Comparison of ENCODE assay signal across 15 cellular contexts in genomic region chr20:53281557-53282117, GRCh38.
DNase-seq lines count a peak whose midpoint lies in the region; ATAC-seq and TF ChIP-seq lines count a peak whose summit lies in the region.
"Had no signal": no experiment of that assay in that cellular context is flagged by ENCODE, and none has a peak within 500 bp of the region (broad histone marks: within the 10 kb centered on the region; RNA-seq: fewer than 3 reads in every experiment).

No MANE protein-coding gene starts in this region.

- H3K79me2 ChIP-seq in H9 (ENCODE audit: insufficient read depth, low read length): no peaks in the 10 kb centered on the region
- no peaks in the 10 kb centered on the region for H3K79me2 ChIP-seq in neural progenitor cell (ENCODE audit: low read depth)

- H3K36me3 ChIP-seq in iPS-18a (ENCODE audit: control insufficient read depth, low read depth, low read length): no peaks in the 10 kb centered on the region
- H3K36me3 ChIP-seq in neural progenitor cell: no peaks in the 10 kb centered on the region
- H3K36me3 ChIP-seq in gastrocnemius medialis: no peaks in the 10 kb centered on the region

- H3K4me1 ChIP-seq in H9 (ENCODE audit: insufficient read depth, low read length) (peaks cover 15% of the 10 kb centered on the region), iPS-18a (ENCODE audit: control insufficient read depth, low read depth, low read length) (peaks cover 35% of the 10 kb centered on the region), neural progenitor cell (peaks cover 11% of the 10 kb centered on the region), gastrocnemius medialis (no peaks in the 10 kb centered on the region)

- peaks cover 0 to 4% of the 10 kb centered on the region in 2 experiments; a peak in 1 of 5 replicates for H3K9me3 Mint-ChIP-seq in H9
- no peaks in the 10 kb centered on the region for H3K9me3 Mint-ChIP-seq in WTC11
- no peaks in the 10 kb centered on the region for H3K9me3 Mint-ChIP-seq in neural progenitor cell
- H3K9me3 Mint-ChIP-seq: CD4-positive, alpha-beta memory T cell had no signal

- POLR2A ChIA-PET in WTC11 (lab: Charles Lee): interaction anchor here (0.6 kb wide), 1 partner anchor 220 kb away, joined by 7 read pairs; no protein-coding TSS in a partner anchor

- intact Hi-C loops in gastrocnemius medialis (cut with DNase I; ENCODE audit: low total_unique reads): loop anchor here (10.0 kb wide), 1 partner anchor 93 kb away; no protein-coding TSS in a partner anchor

- H4K8ac ChIP-seq in H9 (replicated peaks; ENCODE audit: insufficient read length, low read depth, low read length): no peak overlapping the region

- H2AK5ac ChIP-seq in H9 (ENCODE audit: insufficient read length, low read length): no peak overlapping the region

- no peak overlapping the region for H2BK20ac ChIP-seq in H9 (ENCODE audit: low read depth, low read length, poor library complexity, severe bottlenecking)

- ATAC-seq in WTC11: peak; percentile 64
- no peak for ATAC-seq in GM18861 (IDR thresholded peaks at IDR 0.05; ENCODE audit: unreplicated experiment)
- no peak for ATAC-seq in gastrocnemius medialis

- 0 out of 7 replicates have a peak overlapping the region, but pooled peaks of 2 of the 3 experiments have one; percentile 57 to 76 for H3K27ac Mint-ChIP-seq in H9
- 0 out of 2 replicates have a peak overlapping the region, but pooled peaks have one; percentile 16 for H3K27ac Mint-ChIP-seq in WTC11
- no peak overlapping the region for H3K27ac Mint-ChIP-seq in neural progenitor cell
- H3K27ac Mint-ChIP-seq: B cell; CD4-positive, alpha-beta memory T cell had no signal

- no peak overlapping the region for H3K18ac ChIP-seq in H9 (ENCODE audit: insufficient read length, low read depth, low read length)

- in situ Hi-C loops in gastrocnemius medialis (cut with MboI; ENCODE audit: low sequenced_read_pairs in 4 of 4): no loop called here

- no peak overlapping the region for H2BK5ac ChIP-seq in H9 (ENCODE audit: insufficient read length, low read length)

- H3K79me1 ChIP-seq in H9 (ENCODE audit: insufficient read depth, low read depth, low read length, poor library complexity, severe bottlenecking): no peaks in the 10 kb centered on the region

- H3K4me3 ChIP-seq in iPS-18a (ENCODE audit: low read length) (peak overlapping the region; percentile 16), neural progenitor cell (no peak overlapping the region), gastrocnemius medialis (no peak overlapping the region)

- H4K20me1 ChIP-seq in H9 (ENCODE audit: control insufficient read depth, insufficient read depth, insufficient read length): no peaks in the 10 kb centered on the region
- no peaks in the 10 kb centered on the region for H4K20me1 ChIP-seq in neural progenitor cell (ENCODE audit: low read depth)

- no peak overlapping the region for H3T11ph ChIP-seq in H9 (ENCODE audit: low read length)

- H3K9me3 ChIP-seq in H9 (ENCODE audit: control insufficient read depth, low read depth, low read length) (no peaks in the 10 kb centered on the region), iPS-18a (ENCODE audit: control insufficient read depth, low read depth, low read length) (no peaks in the 10 kb centered on the region), neural progenitor cell (ENCODE audit: low read depth) (no peaks in the 10 kb centered on the region), gastrocnemius medialis (no peaks in the 10 kb centered on the region)

- no peak overlapping the region for H4K5ac ChIP-seq in H9 (ENCODE audit: insufficient read length, low read depth, low read length)

- H2AFZ ChIP-seq in H9 (ENCODE audit: low read length): no peak overlapping the region
- no peak overlapping the region for H2AFZ ChIP-seq in neural progenitor cell (replicated peaks)

- H3K27me3 ChIP-seq in H9 (ENCODE audit: insufficient read depth, low read length) (no peaks in the 10 kb centered on the region), iPS-18a (ENCODE audit: control insufficient read depth, insufficient read depth, low read length) (no peaks in the 10 kb centered on the region), neural progenitor cell (no peaks in the 10 kb centered on the region), gastrocnemius medialis (no peaks in the 10 kb centered on the region)

- H3K4me2 ChIP-seq in H9 (ENCODE audit: insufficient read depth, insufficient read length, low read length): peak overlapping the region; percentile 17
- peak overlapping the region; percentile 44 for H3K4me2 ChIP-seq in neural progenitor cell

- H3K56ac ChIP-seq in H9 (ENCODE audit: insufficient read length, low read depth, low read length): no peak overlapping the region

- no peak overlapping the region for H2BK12ac ChIP-seq in H9 (ENCODE audit: insufficient read length, low read depth, low read length)

- peak; percentile 33 for DNase-seq in H9
- no peak for DNase-seq in WTC11 (ENCODE audit: low spot score)
- no peak for DNase-seq in neural progenitor cell (ENCODE audit: low spot score)
- DNase-seq in gastrocnemius medialis: no peak
- no peak for DNase-seq in CD1c-positive myeloid dendritic cell (ENCODE audit: extremely low spot score)
- DNase-seq: C1 segment of cervical spinal cord; CD4-positive, alpha-beta memory T cell; COR-L47; DMS153; DMS79 treated with DMSO at 0.1 percent for 48 hours; EL; GDM1 had no signal

- WGBS in H9 (ENCODE audit: extremely low coverage, insufficient read length, low lambda C conversion rate): no CpG with 5 or more reads among the region's 2 CpGs

- no peak overlapping the region for H3K4ac ChIP-seq in H9 (ENCODE audit: low read depth, low read length)

- H3F3A ChIP-seq in neural progenitor cell (ENCODE audit: low read depth): peaks cover 10% of the 10 kb centered on the region

- H3K23me2 ChIP-seq in H9 (ENCODE audit: insufficient read length, low read depth, low read length, poor library complexity, severe bottlenecking): peaks cover 3% of the 10 kb centered on the region

- H4K91ac ChIP-seq in H9 (ENCODE audit: insufficient read length, low read depth, low read length): no peak overlapping the region

- no peaks in the 10 kb centered on the region; a peak in 1 of 7 replicates for H3K36me3 Mint-ChIP-seq in H9 (ENCODE audit: insufficient read depth in 1 of 3, low read depth in 3 of 3)
- no peaks in the 10 kb centered on the region for H3K36me3 Mint-ChIP-seq in WTC11
- H3K36me3 Mint-ChIP-seq in neural progenitor cell: no peaks in the 10 kb centered on the region
- H3K36me3 Mint-ChIP-seq: CD4-positive, alpha-beta memory T cell had no signal

- no peak overlapping the region for H3K4me3 Mint-ChIP-seq in H9
- H3K4me3 Mint-ChIP-seq in WTC11: peak overlapping the region; percentile 6; the same call in 1 of the 2 replicates
- no peak overlapping the region for H3K4me3 Mint-ChIP-seq in neural progenitor cell
- H3K4me3 Mint-ChIP-seq: B cell; CD4-positive, alpha-beta memory T cell had no signal

- peaks cover 8% of the 10 kb centered on the region for H3K27me3 Mint-ChIP-seq in H9 (ENCODE audit: low read depth)
- peaks cover 4% of the 10 kb centered on the region for H3K27me3 Mint-ChIP-seq in WTC11 (ENCODE audit: low read depth)
- H3K27me3 Mint-ChIP-seq in neural progenitor cell (ENCODE audit: insufficient read depth, low read depth): peaks cover 2% of the 10 kb centered on the region

- H2BK15ac ChIP-seq in H9 (ENCODE audit: low read depth, low read length): no peak overlapping the region

- CTCF ChIA-PET in WTC11 (lab: Charles Lee): interaction anchor here (0.8 to 1.8 kb wide), 5 partner anchors 10 to 266 kb away, joined by 3 to 9 read pairs (median 3); no protein-coding TSS in a partner anchor

- no peak overlapping the region for H2BK120ac ChIP-seq in H9 (ENCODE audit: low read depth, low read length, poor library complexity, severe bottlenecking)

- H3K14ac ChIP-seq in H9 (ENCODE audit: insufficient read depth, low read length): no peak overlapping the region

- no peak for TF ChIP-seq POLR2A in gastrocnemius medialis (IDR thresholded peaks at IDR 0.05)

- TF ChIP-seq CTCF in H9 (conservative IDR thresholded peaks at IDR 0.05) (no peak), WTC11 (IDR thresholded peaks at IDR 0.05) (no peak), neural progenitor cell (IDR thresholded peaks at IDR 0.05) (no peak), gastrocnemius medialis (IDR thresholded peaks at IDR 0.05 in 4 of 5, conservative IDR thresholded peaks at IDR 0.05 in 1 of 5) (no peak)

- H3K4me1 Mint-ChIP-seq in H9 (peaks cover 46 to 47% of the 10 kb centered on the region in 2 experiments), WTC11 (peaks cover 48% of the 10 kb centered on the region), neural progenitor cell (peaks cover 40% of the 10 kb centered on the region)
- H3K4me1 Mint-ChIP-seq: B cell had no signal

- H3K9ac ChIP-seq in H9 (ENCODE audit: extremely low read depth, insufficient read length, low read length) (no peak overlapping the region), iPS-18a (ENCODE audit: low read length) (no peak overlapping the region), neural progenitor cell (no peak overlapping the region)

- H3K23ac ChIP-seq in H9 (ENCODE audit: insufficient read length, low read depth, low read length): no peak overlapping the region

- H3K27ac ChIP-seq in H9 (ENCODE audit: insufficient read length, low read depth, low read length): no peak overlapping the region
- no peak overlapping the region for H3K27ac ChIP-seq in iPS-18a (ENCODE audit: low read length)
- no peak overlapping the region for H3K27ac ChIP-seq in neural progenitor cell
- no peak overlapping the region for H3K27ac ChIP-seq in gastrocnemius medialis

TF ChIP-seq in WTC11, 78 proteins besides CTCF, POLR2A, EP300 and RAD21 (continues in another document):
- TF ChIP-seq ZNF396 (CRISPR knock-in tag; IDR thresholded peaks at IDR 0.05; ENCODE audit: borderline replicate concordance): no peak
- no peak for TF ChIP-seq ZNF232 (CRISPR knock-in tag; IDR thresholded peaks at IDR 0.05)
- TF ChIP-seq NR1H2 (CRISPR knock-in tag; IDR thresholded peaks at IDR 0.05): no peak
- no peak for TF ChIP-seq OVOL2 (CRISPR knock-in tag; IDR thresholded peaks at IDR 0.05; ENCODE audit: borderline replicate concordance)
